Comparison of ENCODE assay signal across 5 cellular contexts in the genomic region with DNA sequence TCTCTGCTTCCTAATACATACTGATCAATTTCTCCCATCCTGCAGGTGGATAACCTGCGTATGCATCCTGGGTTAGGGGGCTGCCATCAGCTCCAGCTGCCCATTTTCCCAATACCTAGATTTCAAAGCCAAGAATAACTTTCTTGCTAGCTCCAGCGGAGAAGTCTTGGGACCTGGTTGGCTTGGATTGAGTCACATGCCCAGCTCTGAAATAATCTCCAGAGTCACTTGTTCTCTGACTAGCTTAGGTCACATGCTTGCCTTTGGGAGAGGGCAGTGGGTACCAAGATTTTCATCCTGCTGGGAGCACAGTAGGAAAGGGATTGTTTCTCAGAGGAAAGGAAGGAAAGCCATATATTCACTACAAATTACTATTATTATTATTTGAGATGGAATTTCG.
"Had no signal": no experiment of that assay in that cellular context is flagged by ENCODE, and none has a peak within 500 bp of the region (broad histone marks: within the 10 kb centered on the region; RNA-seq: fewer than 3 reads in every experiment).

No MANE protein-coding gene starts in this region.

- H3K4me3 Mint-ChIP-seq: H9 had no signal

- H3K27ac ChIP-seq: GM23248 had no signal

- H3K4me3 ChIP-seq: GM23248 had no signal

- H3K27ac Mint-ChIP-seq: H9 had no signal

- H2AFZ ChIP-seq: GM23248 had no signal

- DNase-seq: GM23248, H9, HCEC 1CT, KBM-7 had no signal

- H3K27me3 Mint-ChIP-seq: IgD-negative memory B cell had no signal
